ENCODE assay signal across 17 cellular contexts in the genomic region with DNA sequence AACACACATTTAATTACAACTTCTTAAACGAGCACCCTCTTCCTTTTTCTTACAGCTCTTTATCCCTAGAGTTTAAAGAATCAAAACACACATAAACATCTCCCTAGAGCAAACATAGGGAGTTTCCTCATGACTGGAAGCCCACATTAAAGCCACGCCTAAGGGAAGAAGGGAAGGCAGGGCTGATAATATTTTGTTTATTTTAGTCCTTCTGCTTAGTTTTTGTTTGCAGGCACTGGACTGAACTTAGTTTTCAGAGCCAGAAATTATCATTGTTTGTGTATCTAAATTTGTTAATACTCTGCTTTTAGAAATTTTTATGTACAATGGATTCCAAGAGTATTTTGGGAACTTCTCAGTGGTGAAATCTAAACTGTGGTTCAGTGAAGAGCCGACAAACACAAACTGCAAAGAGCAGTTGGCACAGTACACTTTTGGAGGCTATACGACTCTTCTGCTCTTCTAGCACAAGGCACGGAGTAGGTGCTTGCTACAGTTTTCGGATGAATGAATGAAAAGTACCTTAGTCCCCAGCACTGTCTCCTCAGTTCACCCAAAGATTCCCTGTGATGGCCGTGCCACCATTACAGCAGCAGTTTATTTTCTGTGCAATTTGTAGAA. TPM values are rescaled to one million over a fixed set of nuclear protein-coding genes. Genes with fewer than 3 reads are reported as not detected.
A peak's percentile ranks its signal among the peaks of the same experiment; 100 is the strongest.
DNase-seq lines count a peak whose midpoint lies in the region; ATAC-seq and TF ChIP-seq lines count a peak whose summit lies in the region.
"Had no signal": no experiment of that assay in that cellular context is flagged by ENCODE, and none has a peak within 500 bp of the region (broad histone marks: within the 10 kb centered on the region; RNA-seq: fewer than 3 reads in every experiment).

No MANE protein-coding gene starts in this region.

- H3K36me3 Mint-ChIP-seq in CD4-positive, alpha-beta memory T cell: peaks cover 0 to 10% of the 10 kb centered on the region in 2 donors

- no peak for ATAC-seq in HG03378 (IDR thresholded peaks at IDR 0.05; ENCODE audit: unreplicated experiment)
- ATAC-seq in HG03469 (IDR thresholded peaks at IDR 0.05; ENCODE audit: unreplicated experiment): no peak
- ATAC-seq in GM18520 (IDR thresholded peaks at IDR 0.05; ENCODE audit: unreplicated experiment): no peak
- ATAC-seq: gastrocnemius medialis had no signal

- CTCF ChIA-PET in CD4-positive, alpha-beta memory T cell (lab: Charles Lee; ENCODE audit: partially characterized antibody): no interaction called here

- no peak overlapping the region for H3K9ac ChIP-seq in muscle layer of colon (ENCODE audit: low read length)
- H3K9ac ChIP-seq: BLaER1 treated with 17β-estradiol and CSF1 and Interleukin-3, amounts not matched to agents 10 nM and 100 nM; SK-N-SH had no signal

- no peaks in the 10 kb centered on the region for H3K27me3 Mint-ChIP-seq in CD4-positive, alpha-beta memory T cell
- H3K27me3 Mint-ChIP-seq: activated naive CD8-positive, alpha-beta T cell treated with anti-CD3 and anti-CD28 coated beads for 36 hours had no signal

- peaks cover 26% of the 10 kb centered on the region for H3K4me1 ChIP-seq in muscle layer of colon (ENCODE audit: insufficient read depth, low read length)
- peaks cover 20% of the 10 kb centered on the region for H3K4me1 ChIP-seq in CD4-positive, alpha-beta memory T cell (ENCODE audit: insufficient read depth, low read length)
- H3K4me1 ChIP-seq: colonic mucosa, gastrocnemius medialis, uterus had no signal

- POLR2A ChIA-PET in CD4-positive, alpha-beta memory T cell (lab: Charles Lee; ENCODE audit: partially characterized antibody): interaction anchor here (1.5 kb wide), 1 partner anchor 17 kb away, joined by 4 read pairs; the partner anchor contains the start of gene AMIGO2

- H3K9me3 ChIP-seq in muscle layer of colon (ENCODE audit: low read length): no peaks in the 10 kb centered on the region
- no peaks in the 10 kb centered on the region for H3K9me3 ChIP-seq in CD4-positive, alpha-beta memory T cell (ENCODE audit: control insufficient read depth in 1 of 2, low read length in 2 of 2)
- H3K9me3 ChIP-seq: BLaER1 treated with 17β-estradiol and CSF1 and Interleukin-3, amounts not matched to agents 10 nM and 100 nM; colonic mucosa; gastrocnemius medialis; SK-N-SH; uterus had no signal

- intact Hi-C loops in CD4-positive, alpha-beta memory T cell (cut with micrococcal nuclease): no loop called here

- TF ChIP-seq CTCF in C4-2B (conservative IDR thresholded peaks at IDR 0.05): no peak
- TF ChIP-seq CTCF in coronary artery (IDR thresholded peaks at IDR 0.05): no peak

- peaks cover 13 to 32% (median 21%) of the 10 kb centered on the region in 4 donors for H3K4me1 Mint-ChIP-seq in CD4-positive, alpha-beta memory T cell

- DNase-seq in NCI-H69 (lab: John Stamatoyannopoulos, UW) (peak; percentile 72), coronary artery (ENCODE audit: low spot score) (no peak)
- no peak for DNase-seq in CD4-positive, alpha-beta memory T cell
- DNase-seq: activated CD8-positive, alpha-beta memory T cell treated with anti-CD3 and anti-CD28 coated beads, Interleukin-2, amount 50 U/mL, for 4 hours; activated naive CD8-positive, alpha-beta T cell treated with anti-CD3 and anti-CD28 coated beads for 36 hours; colonic mucosa; gastrocnemius medialis; NCI-H1930; NK-92 treated with Interleukin-12 subunit alpha and Interleukin-12 subunit beta, amount 100 ng/mL, for 24 hours; SK-N-SH; uterus had no signal

- H3K36me3 ChIP-seq in muscle layer of colon (ENCODE audit: insufficient read depth, low read length): no peaks in the 10 kb centered on the region
- H3K36me3 ChIP-seq in CD4-positive, alpha-beta memory T cell (ENCODE audit: insufficient read depth, low read length): no peaks in the 10 kb centered on the region
- H3K36me3 ChIP-seq: BLaER1 treated with 17β-estradiol and CSF1 and Interleukin-3, amounts not matched to agents 10 nM and 100 nM; colonic mucosa; gastrocnemius medialis; uterus had no signal

- H3K27ac ChIP-seq in C4-2B (peak overlapping the region; percentile 41; the same call in 1 of the 2 replicates), coronary artery (peak overlapping the region; percentile 69 to 91), muscle layer of colon (ENCODE audit: low read depth, low read length) (peak overlapping the region; percentile 6)
- H3K27ac ChIP-seq in CD4-positive, alpha-beta memory T cell (ENCODE audit: low read depth, low read length): no peak overlapping the region
- H3K27ac ChIP-seq: BLaER1 treated with 17β-estradiol and CSF1 and Interleukin-3, amounts not matched to agents 10 nM and 100 nM; colonic mucosa; gastrocnemius medialis had no signal

- H3K27ac Mint-ChIP-seq in CD4-positive, alpha-beta memory T cell: no peak overlapping the region
- H3K27ac Mint-ChIP-seq: activated naive CD8-positive, alpha-beta T cell treated with anti-CD3 and anti-CD28 coated beads for 36 hours had no signal

- no peaks in the 10 kb centered on the region for H3K27me3 ChIP-seq in muscle layer of colon (ENCODE audit: control insufficient read depth in 1 of 2, insufficient read depth in 2 of 2, low read length in 2 of 2)
- no peaks in the 10 kb centered on the region for H3K27me3 ChIP-seq in CD4-positive, alpha-beta memory T cell (ENCODE audit: insufficient read depth, low read length)
- H3K27me3 ChIP-seq: BLaER1 treated with 17β-estradiol and CSF1 and Interleukin-3, amounts not matched to agents 10 nM and 100 nM; colonic mucosa; gastrocnemius medialis; uterus had no signal

- H3K9me3 Mint-ChIP-seq in CD4-positive, alpha-beta memory T cell: peaks cover 0 to 6% (median 0%) of the 10 kb centered on the region in 8 donors

- no peak overlapping the region for H3K4me3 Mint-ChIP-seq in CD4-positive, alpha-beta memory T cell
- H3K4me3 Mint-ChIP-seq: activated naive CD8-positive, alpha-beta T cell treated with anti-CD3 and anti-CD28 coated beads for 36 hours had no signal

- H3K4me3 ChIP-seq in coronary artery (peak overlapping the region; percentile 43), muscle layer of colon (ENCODE audit: low read depth in 1 of 2, low read length in 2 of 2) (peak overlapping the region in 1 of 2 donors; percentile 34)
- H3K4me3 ChIP-seq in CD4-positive, alpha-beta memory T cell (ENCODE audit: low read length in 2 of 2): no peak overlapping the region
- H3K4me3 ChIP-seq: BLaER1 treated with 17β-estradiol and CSF1 and Interleukin-3, amounts not matched to agents 10 nM and 100 nM; colonic mucosa; gastrocnemius medialis; uterus had no signal

RNA-seq across cellular contexts. Expression of gene AMIGO2, which starts 17.6 kb away (rescaled TPM):
- total RNA-seq in CD4-positive, alpha-beta memory T cell: 10 to 100 TPM; 12.8 to 13.1 TPM
- 10 to 100 TPM; 15.0 to 17.0 TPM for polyA plus RNA-seq in CD4-positive, alpha-beta memory T cell

RNA-seq across cellular contexts. Expression of gene PCED1B, which starts 18.0 kb away (rescaled TPM):
- total RNA-seq in CD4-positive, alpha-beta memory T cell: 10 to 100 TPM; 44.3 to 49.0 TPM
- polyA plus RNA-seq in CD4-positive, alpha-beta memory T cell: 10 to 100 TPM; 46.6 to 74.6 TPM
